In the genomic region with DNA sequence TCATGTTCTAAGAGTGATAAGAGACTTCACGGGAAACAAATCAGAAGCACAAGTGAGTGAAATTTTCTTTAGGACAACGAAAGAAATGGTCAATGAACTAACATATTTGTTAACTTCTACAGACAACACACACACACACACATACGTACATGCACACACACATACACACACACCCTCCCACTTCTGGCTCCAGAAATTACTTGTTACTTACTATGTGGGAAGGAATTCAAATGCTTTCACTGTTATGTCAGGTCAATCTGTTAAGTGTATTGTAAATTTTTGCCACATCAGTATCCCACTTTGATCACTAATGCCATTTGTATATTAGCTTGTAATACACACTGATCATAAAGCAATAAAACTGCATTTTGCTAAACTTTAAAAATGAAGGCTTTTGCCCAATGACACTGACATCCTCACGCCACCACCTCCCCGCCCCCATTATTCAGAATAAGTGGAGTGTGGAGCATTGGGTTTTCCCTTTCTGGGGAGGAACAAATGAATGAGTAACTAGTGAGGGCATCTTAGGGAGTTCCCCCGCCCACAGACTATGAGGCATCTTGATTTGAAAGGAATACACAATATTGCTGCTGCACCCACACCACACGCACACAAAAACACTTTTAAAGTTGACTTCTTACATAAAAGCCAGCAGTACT, we compare ENCODE assay signal across 8 cellular contexts.
A peak's percentile ranks its signal among the peaks of the same experiment; 100 is the strongest.
DNase-seq lines count a peak whose midpoint lies in the region; TF ChIP-seq lines count a peak whose summit lies in the region.

No MANE protein-coding gene starts in this region.

- peaks cover 0 to 16% (median 0%) of the 10 kb centered on the region in 11 experiments; a peak in 6 of 22 replicates for H3K36me3 ChIP-seq in BLaER1 treated with 17β-estradiol and CSF1 and Interleukin-3, amounts not matched to agents 10 nM and 100 nM
- H3K36me3 ChIP-seq in GM23248 (ENCODE audit: low read depth) (no peaks in the 10 kb centered on the region), Caco-2 (ENCODE audit: control insufficient read depth, insufficient read depth, low read length) (no peaks in the 10 kb centered on the region), tibial artery (no peaks in the 10 kb centered on the region)

- H2AFZ ChIP-seq in GM23248 = no peak overlapping the region

- TF ChIP-seq CTCF in cardiac fibroblast (IDR thresholded peaks at IDR 0.05; ENCODE audit: low read depth, low read length) (no peak), Caco-2 (IDR thresholded peaks at IDR 0.05; ENCODE audit: insufficient read depth in 1 of 2, low read depth in 1 of 2, low read length in 1 of 2, severe bottlenecking in 1 of 2, unreplicated experiment in 1 of 2) (no peak), tibial artery (IDR thresholded peaks at IDR 0.05) (no peak)

- H3K36me3 Mint-ChIP-seq in Caco-2 (ENCODE audit: insufficient read depth, unreplicated experiment) = no peaks in the 10 kb centered on the region

- H3K27me3 ChIP-seq in BLaER1 treated with 17β-estradiol and CSF1 and Interleukin-3, amounts not matched to agents 10 nM and 100 nM = peaks cover 0 to 16% (median 0%) of the 10 kb centered on the region in 11 experiments; a peak in 4 of 22 replicates
- H3K27me3 ChIP-seq in GM23248 (replicated peaks; ENCODE audit: insufficient read depth) (no peaks in the 10 kb centered on the region), Caco-2 (replicated peaks; ENCODE audit: control insufficient read depth, insufficient read depth, low read length) (no peaks in the 10 kb centered on the region), tibial artery (no peaks in the 10 kb centered on the region)

- peaks cover 63% of the 10 kb centered on the region for H3F3A ChIP-seq in GM23248 (ENCODE audit: insufficient read depth)

- H3K79me2 ChIP-seq in GM23248 (ENCODE audit: insufficient read depth) = peaks cover 61% of the 10 kb centered on the region

- peaks cover 0 to 95% (median 0%) of the 10 kb centered on the region in 11 experiments; a peak in 4 of 22 replicates for H4K20me1 ChIP-seq in BLaER1 treated with 17β-estradiol and CSF1 and Interleukin-3, amounts not matched to agents 10 nM and 100 nM
- H4K20me1 ChIP-seq in GM23248 (ENCODE audit: insufficient read depth) = no peaks in the 10 kb centered on the region

- H3K9ac ChIP-seq in BLaER1 treated with 17β-estradiol and CSF1 and Interleukin-3, amounts not matched to agents 10 nM and 100 nM = peak overlapping the region in 10 of 11 experiments; percentile 7 to 73 (median 53); a peak in 11 of 22 replicates
- H3K9ac ChIP-seq in GM23248 = no peak overlapping the region

- H3K27ac Mint-ChIP-seq in Caco-2 (ENCODE audit: unreplicated experiment) = no peak overlapping the region

- H3K4me1 ChIP-seq in BLaER1 treated with 17β-estradiol and CSF1 and Interleukin-3, amounts not matched to agents 10 nM and 100 nM = peaks cover 30 to 99% (median 61%) of the 10 kb centered on the region in 10 experiments
- H3K4me1 ChIP-seq in GM23248 (ENCODE audit: insufficient read depth) = peaks cover 71% of the 10 kb centered on the region
- H3K4me1 ChIP-seq in Caco-2 = peaks cover 5% of the 10 kb centered on the region
- H3K4me1 ChIP-seq in tibial artery = peaks cover 0 to 67% (median 16%) of the 10 kb centered on the region in 4 donors

- BruUV-seq in Caco-2 (replicated peaks; lab: Mats Ljungman, UMichigan) = no TSS peak

- H3K4me3 Mint-ChIP-seq in Caco-2 (ENCODE audit: unreplicated experiment) = no peak overlapping the region

- intact Hi-C loops in Caco-2 (cut with micrococcal nuclease; ENCODE audit: unreplicated experiment) (no loop called here), tibial artery (cut with DNase I; ENCODE audit: low total_unique reads) (loop anchor here (10.0 kb wide), 1 partner anchor 70 kb away; no protein-coding TSS in a partner anchor)

- 0 out of 20 replicates have a peak overlapping the region, but pooled peaks of 1 of the 10 experiments have one; percentile 9 for H3K4me3 ChIP-seq in BLaER1 treated with 17β-estradiol and CSF1 and Interleukin-3, amounts not matched to agents 10 nM and 100 nM
- H3K4me3 ChIP-seq in GM23248 (no peak overlapping the region), cardiac fibroblast (replicated peaks in 1 of 2; ENCODE audit: low read depth in 2 of 2, low read length in 2 of 2) (no peak overlapping the region), Caco-2 (ENCODE audit: low read depth, low read length) (no peak overlapping the region), tibial artery (no peak overlapping the region)

- CTCF ChIA-PET in Caco-2 (lab: Charles Lee) = no interaction called here

- POLR2A ChIA-PET in Caco-2 (lab: Charles Lee) = no interaction called here

- DNase-seq in GM23248 (peak; percentile 93), T-helper 9 cell (peak; percentile 37), cardiac fibroblast (ENCODE audit: low read depth in 2 of 2) (peak; percentile 48 to 90), Caco-2 (no peak), tibial artery (no peak)
- DNase-seq in stimulated activated CD4-positive, alpha-beta T cell treated with anti-CD3 and anti-CD28 coated beads, TNF-alpha, amount 100 ng/mL, for 4 hours (ENCODE audit: low read depth in 3 of 3) = peak; percentile 64 to 80 (median 75)
- no peak for DNase-seq in effector CD8-positive, alpha-beta T cell (lab: John Stamatoyannopoulos, UW)

- H3K9me2 ChIP-seq in GM23248 (ENCODE audit: insufficient read depth) = no peaks in the 10 kb centered on the region

- H3K4me2 ChIP-seq in BLaER1 treated with 17β-estradiol and CSF1 and Interleukin-3, amounts not matched to agents 10 nM and 100 nM = peak overlapping the region; percentile 68 to 90 (median 80)
- H3K4me2 ChIP-seq in GM23248 (ENCODE audit: unreplicated experiment) = peak overlapping the region; percentile 49

- peak overlapping the region in 10 of 11 experiments; percentile 75 to 91 (median 86); a peak in 20 of 22 replicates for H3K27ac ChIP-seq in BLaER1 treated with 17β-estradiol and CSF1 and Interleukin-3, amounts not matched to agents 10 nM and 100 nM
- H3K27ac ChIP-seq in GM23248 (peak overlapping the region; percentile 39), tibial artery (no peak overlapping the region)

- 54 to 63% methylated on average over 7 of the region's 7 CpGs for WGBS in GM23248 (ENCODE audit: low coverage in 1 of 2, low lambda C conversion rate in 2 of 2, missing lambda C conversion rate in 2 of 2), 2 experiments

- H3K27me3 Mint-ChIP-seq in Caco-2 (ENCODE audit: insufficient read depth, unreplicated experiment) = no peaks in the 10 kb centered on the region

- in situ Hi-C loops in GM23248 (cut with MboI) = no loop called here

- H3K4me1 Mint-ChIP-seq in Caco-2 (ENCODE audit: low read depth, unreplicated experiment) = peaks cover 13% of the 10 kb centered on the region

- H3K9me3 ChIP-seq in BLaER1 treated with 17β-estradiol and CSF1 and Interleukin-3, amounts not matched to agents 10 nM and 100 nM (replicated peaks in 1 of 11) = no peaks in the 10 kb centered on the region
- H3K9me3 ChIP-seq in GM23248 (ENCODE audit: low read depth) (no peaks in the 10 kb centered on the region), Caco-2 (no peaks in the 10 kb centered on the region), tibial artery (no peaks in the 10 kb centered on the region)

- H3K9me3 Mint-ChIP-seq in Caco-2 (ENCODE audit: unreplicated experiment) = no peaks in the 10 kb centered on the region

Comparison
In these comparisons a context has a peak if more than half of its experiments do, and no peak if none do; other contexts are left out.
1. H3K27ac ChIP-seq: peak in BLaER1 treated with 17β-estradiol and CSF1 and Interleukin-3, amounts not matched to agents 10 nM and 100 nM (10 of 11) and GM23248 (single experiment); none in tibial artery (0 of 2).
2. DNase-seq: peak in GM23248 (single experiment), T-helper 9 cell (single experiment), cardiac fibroblast (2 of 2) and stimulated activated CD4-positive, alpha-beta T cell treated with anti-CD3 and anti-CD28 coated beads, TNF-alpha, amount 100 ng/mL, for 4 hours (3 of 3); none in Caco-2 (0 of 2), effector CD8-positive, alpha-beta T cell (single experiment) and tibial artery (0 of 2).